1 cellular context compared by ENCODE assay signal in the genomic region with DNA sequence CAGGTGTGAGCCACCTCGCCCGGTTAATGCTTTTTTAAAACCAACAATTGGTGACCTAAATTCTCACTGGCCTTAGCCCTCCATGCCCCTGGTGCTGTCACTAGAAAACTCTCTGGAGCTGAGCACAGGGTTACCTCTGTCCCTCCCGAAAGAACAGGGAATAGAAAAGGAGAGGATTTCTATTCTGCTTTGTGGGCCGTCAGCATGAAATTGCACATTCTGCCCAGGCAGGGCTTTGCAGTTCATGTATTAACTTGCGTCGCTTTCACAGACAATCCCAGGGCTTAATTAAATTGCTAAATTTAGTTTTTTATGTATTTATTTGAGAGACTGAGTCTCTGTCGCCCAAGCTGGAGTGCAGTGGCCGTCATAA.
TF ChIP-seq lines count a peak whose summit lies in the region.

No MANE protein-coding gene starts in this region.

TF ChIP-seq in GM12878, 131 proteins besides CTCF, POLR2A, EP300 and RAD21:
- TF ChIP-seq SIN3A (IDR thresholded peaks at IDR 0.05; ENCODE audit: low read depth, low read length), result 0 out of 2 replicates have a peak, but pooled peaks have one; percentile 5
- TF ChIP-seq, protein P1, sequence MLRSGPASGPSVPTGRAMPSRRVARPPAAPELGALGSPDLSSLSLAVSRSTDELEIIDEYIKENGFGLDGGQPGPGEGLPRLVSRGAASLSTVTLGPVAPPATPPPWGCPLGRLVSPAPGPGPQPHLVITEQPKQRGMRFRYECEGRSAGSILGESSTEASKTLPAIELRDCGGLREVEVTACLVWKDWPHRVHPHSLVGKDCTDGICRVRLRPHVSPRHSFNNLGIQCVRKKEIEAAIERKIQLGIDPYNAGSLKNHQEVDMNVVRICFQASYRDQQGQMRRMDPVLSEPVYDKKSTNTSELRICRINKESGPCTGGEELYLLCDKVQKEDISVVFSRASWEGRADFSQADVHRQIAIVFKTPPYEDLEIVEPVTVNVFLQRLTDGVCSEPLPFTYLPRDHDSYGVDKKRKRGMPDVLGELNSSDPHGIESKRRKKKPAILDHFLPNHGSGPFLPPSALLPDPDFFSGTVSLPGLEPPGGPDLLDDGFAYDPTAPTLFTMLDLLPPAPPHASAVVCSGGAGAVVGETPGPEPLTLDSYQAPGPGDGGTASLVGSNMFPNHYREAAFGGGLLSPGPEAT (IDR thresholded peaks at IDR 0.05; ENCODE audit: low read depth), result no peak
